In genomic region chr3:71726106-71726505, GRCh38 we compare ENCODE assay signal across 10 cellular contexts. TPM values are rescaled to one million over a fixed set of nuclear protein-coding genes. Genes with fewer than 3 reads are reported as not detected.
A peak's percentile ranks its signal among the peaks of the same experiment; 100 is the strongest.
DNase-seq lines count a peak whose midpoint lies in the region; ATAC-seq lines count a peak whose summit lies in the region.
"Had no signal": no experiment of that assay in that cellular context is flagged by ENCODE, and none has a peak within 500 bp of the region (broad histone marks: within the 10 kb centered on the region; RNA-seq: fewer than 3 reads in every experiment).

No MANE protein-coding gene starts in this region.

- H3K9ac ChIP-seq in NT2/D1 (ENCODE audit: insufficient read length, low read depth): no peak overlapping the region

- no peaks in the 10 kb centered on the region for H3K9me3 ChIP-seq in NT2/D1 (ENCODE audit: insufficient read depth, low read length)

- H3K4me1 Mint-ChIP-seq in activated T-helper 2 cell treated with anti-CD3 and anti-CD28 coated beads, Interferon-gamma antibody, Interleukin-2, Interleukin-4, amounts not matched to agents 10 μg/mL and 5 μg/mL and 100 μg/mL, durations not matched to agents 14 hours and 24 hours and 36 hours (ENCODE audit: low read depth): peaks cover 57% of the 10 kb centered on the region
- peaks cover 24% of the 10 kb centered on the region for H3K4me1 Mint-ChIP-seq in memory B cell

- peaks cover 3% of the 10 kb centered on the region for H3K4me1 ChIP-seq in NT2/D1 (ENCODE audit: insufficient read depth, insufficient read length)

- no peaks in the 10 kb centered on the region for H3K36me3 ChIP-seq in NT2/D1 (ENCODE audit: insufficient read depth, insufficient read length, low read length)

- intact Hi-C loops in activated T-helper 2 cell treated with anti-CD3 and anti-CD28 coated beads, Interferon-gamma antibody, Interleukin-2, Interleukin-4, amounts not matched to agents 10 μg/mL and 5 μg/mL and 100 μg/mL, durations not matched to agents 14 hours and 24 hours and 36 hours (cut with micrococcal nuclease): loop anchor here (5.0 to 10.0 kb wide), 3 partner anchors 146 to 1096 kb away; no protein-coding TSS in a partner anchor

- H3K27me3 ChIP-seq in NT2/D1 (ENCODE audit: insufficient read depth, insufficient read length): peaks cover 26% of the 10 kb centered on the region

- DNase-seq in NT2/D1 (ENCODE audit: low read depth, low spot score) (no peak), memory B cell (ENCODE audit: low spot score in 2 of 2) (no peak), MV-4-11 (lab: John Stamatoyannopoulos, UW) (no peak)
- DNase-seq in activated T-helper 2 cell treated with anti-CD3 and anti-CD28 coated beads, Interferon-gamma antibody, Interleukin-2, Interleukin-4, amounts not matched to agents 10 μg/mL and 5 μg/mL and 100 μg/mL, durations not matched to agents 14 hours and 24 hours and 36 hours (ENCODE audit: low spot score): peak; percentile 53
- peak; percentile 41 to 68 (median 54) for DNase-seq in stimulated activated naive CD4-positive, alpha-beta T cell (lab: John Stamatoyannopoulos, UW)
- DNase-seq: NK-92 treated with Interleukin-12 subunit alpha and Interleukin-12 subunit beta, amount 100 ng/mL, for 24 hours had no signal

- peak overlapping the region; percentile 83 for H3K27ac Mint-ChIP-seq in activated T-helper 2 cell treated with anti-CD3 and anti-CD28 coated beads, Interferon-gamma antibody, Interleukin-2, Interleukin-4, amounts not matched to agents 10 μg/mL and 5 μg/mL and 100 μg/mL, durations not matched to agents 14 hours and 24 hours and 36 hours
- no peak overlapping the region for H3K27ac Mint-ChIP-seq in memory B cell

- H3K9me3 Mint-ChIP-seq in activated T-helper 2 cell treated with anti-CD3 and anti-CD28 coated beads, Interferon-gamma antibody, Interleukin-2, Interleukin-4, amounts not matched to agents 10 μg/mL and 5 μg/mL and 100 μg/mL, durations not matched to agents 14 hours and 24 hours and 36 hours: no peaks in the 10 kb centered on the region
- H3K9me3 Mint-ChIP-seq in memory B cell: no peaks in the 10 kb centered on the region

- ATAC-seq in memory B cell (ENCODE audit: low read depth): no peak
- ATAC-seq in HG02759 (IDR thresholded peaks at IDR 0.05; ENCODE audit: unreplicated experiment): no peak
- ATAC-seq in GM19023 (IDR thresholded peaks at IDR 0.05; ENCODE audit: unreplicated experiment): no peak
- ATAC-seq in GM18517 (IDR thresholded peaks at IDR 0.05; ENCODE audit: unreplicated experiment): no peak
- ATAC-seq: GM12878 had no signal

- H3K27me3 Mint-ChIP-seq in activated T-helper 2 cell treated with anti-CD3 and anti-CD28 coated beads, Interferon-gamma antibody, Interleukin-2, Interleukin-4, amounts not matched to agents 10 μg/mL and 5 μg/mL and 100 μg/mL, durations not matched to agents 14 hours and 24 hours and 36 hours (ENCODE audit: low read depth): peaks cover 2% of the 10 kb centered on the region
- peaks cover 12% of the 10 kb centered on the region for H3K27me3 Mint-ChIP-seq in memory B cell

- peak overlapping the region; percentile 49 for H3K4me3 ChIP-seq in NT2/D1 (ENCODE audit: insufficient read length, low read depth)
- H3K4me3 ChIP-seq: GM12878 had no signal

- peak overlapping the region; percentile 88 for H3K4me3 Mint-ChIP-seq in activated T-helper 2 cell treated with anti-CD3 and anti-CD28 coated beads, Interferon-gamma antibody, Interleukin-2, Interleukin-4, amounts not matched to agents 10 μg/mL and 5 μg/mL and 100 μg/mL, durations not matched to agents 14 hours and 24 hours and 36 hours (ENCODE audit: low read depth)
- H3K4me3 Mint-ChIP-seq in memory B cell: peak overlapping the region; percentile 70

- H3K36me3 Mint-ChIP-seq in activated T-helper 2 cell treated with anti-CD3 and anti-CD28 coated beads, Interferon-gamma antibody, Interleukin-2, Interleukin-4, amounts not matched to agents 10 μg/mL and 5 μg/mL and 100 μg/mL, durations not matched to agents 14 hours and 24 hours and 36 hours (ENCODE audit: low read depth): peaks cover 11% of the 10 kb centered on the region
- H3K36me3 Mint-ChIP-seq in memory B cell: no peaks in the 10 kb centered on the region

RNA-seq across cellular contexts. Expression of gene EIF4E3, which starts 0.9 kb away (rescaled TPM):
- total RNA-seq in activated T-helper 2 cell treated with anti-CD3 and anti-CD28 coated beads, Interferon-gamma antibody, Interleukin-2, Interleukin-4, amounts not matched to agents 10 μg/mL and 5 μg/mL and 100 μg/mL, durations not matched to agents 14 hours and 24 hours and 36 hours: 17.3 and 17.9 TPM in 2 replicates

RNA-seq across cellular contexts. Expression of gene GPR27, which starts 27.5 kb away (rescaled TPM):
- 0.62 and 0.94 TPM in 2 replicates for total RNA-seq in activated T-helper 2 cell treated with anti-CD3 and anti-CD28 coated beads, Interferon-gamma antibody, Interleukin-2, Interleukin-4, amounts not matched to agents 10 μg/mL and 5 μg/mL and 100 μg/mL, durations not matched to agents 14 hours and 24 hours and 36 hours
- total RNA-seq: GM12878 had no signal

RNA-seq across cellular contexts. Expression of gene PROK2, which starts 58.8 kb away (rescaled TPM):
- 0.25 TPM in 1 of 2 replicates, not detected in the other for total RNA-seq in activated T-helper 2 cell treated with anti-CD3 and anti-CD28 coated beads, Interferon-gamma antibody, Interleukin-2, Interleukin-4, amounts not matched to agents 10 μg/mL and 5 μg/mL and 100 μg/mL, durations not matched to agents 14 hours and 24 hours and 36 hours
- total RNA-seq: GM12878 had no signal

Comparison
In these comparisons a context has a peak if more than half of its experiments do, and no peak if none do; other contexts are left out.
1. DNase-seq: peak in activated T-helper 2 cell treated with anti-CD3 and anti-CD28 coated beads, Interferon-gamma antibody, Interleukin-2, Interleukin-4, amounts not matched to agents 10 μg/mL and 5 μg/mL and 100 μg/mL, durations not matched to agents 14 hours and 24 hours and 36 hours (single experiment) and stimulated activated naive CD4-positive, alpha-beta T cell (6 of 6); none in NT2/D1 (single experiment), memory B cell (0 of 2) and MV-4-11 (single experiment).